In the genomic region with DNA sequence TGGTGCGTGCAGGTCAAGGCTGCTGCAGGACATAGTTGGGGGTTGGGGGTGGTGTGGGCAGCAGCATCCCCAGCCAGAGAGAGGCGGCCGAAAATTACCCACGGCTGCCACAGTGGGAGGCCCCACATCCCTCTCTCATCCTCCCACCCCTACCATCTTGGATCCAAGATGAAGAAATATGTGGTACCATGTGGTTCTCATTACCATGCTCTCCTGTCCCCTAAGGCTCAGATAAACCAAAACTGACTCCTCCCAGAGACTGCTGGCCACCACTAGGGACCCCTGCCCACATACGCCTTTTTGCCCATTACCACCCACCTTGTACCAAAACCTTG, we compare ENCODE assay signal across 13 cellular contexts.
DNase-seq lines count a peak whose midpoint lies in the region; ATAC-seq and TF ChIP-seq lines count a peak whose summit lies in the region.
"Had no signal": no experiment of that assay in that cellular context is flagged by ENCODE, and none has a peak within 500 bp of the region (broad histone marks: within the 10 kb centered on the region; RNA-seq: fewer than 3 reads in every experiment).

No MANE protein-coding gene starts in this region.

- H3K36me3 ChIP-seq in Peyer's patch (peaks cover 0 to 2% (median 0%) of the 10 kb centered on the region in 3 donors), lower lobe of right lung (no peaks in the 10 kb centered on the region), subcutaneous abdominal adipose tissue (ENCODE audit: control insufficient read depth in 5 of 5, insufficient read depth in 5 of 5, low read length in 5 of 5) (peaks cover 0 to 9% (median under 1%) of the 10 kb centered on the region in 5 donors)

- intact Hi-C loops in lower lobe of right lung (cut with DNase I): loop anchor here (10.0 kb wide), 1 partner anchor 50 kb away; no protein-coding TSS in a partner anchor

- no peak overlapping the region for H3K4me3 Mint-ChIP-seq in chondrocyte (ENCODE audit: unreplicated experiment)
- H3K4me3 Mint-ChIP-seq: effector memory CD8-positive, alpha-beta T cell; H9; neural crest cell had no signal

- ATAC-seq in lower lobe of right lung (no peak), GM21423 (IDR thresholded peaks at IDR 0.05; ENCODE audit: unreplicated experiment) (no peak)
- ATAC-seq: effector memory CD8-positive, alpha-beta T cell had no signal

- no peak for DNase-seq in Peyer's patch
- DNase-seq in chondrocyte (ENCODE audit: low spot score): no peak
- no peak for DNase-seq in lower lobe of right lung
- DNase-seq in activated effector memory CD4-positive, alpha-beta T cell treated with Interleukin-2 at 50 U/mL for 16 hours: no peak
- no peak for DNase-seq in NCI-H446 (lab: John Stamatoyannopoulos, UW)
- DNase-seq: effector memory CD8-positive, alpha-beta T cell; H9; SIG-M5; stimulated activated CD4-positive, alpha-beta T cell treated with anti-CD3 and anti-CD28 coated beads, Interleukin-4, amount 100 ng/mL, for 4 hours; trophoblast cell had no signal

- no peaks in the 10 kb centered on the region for H3K9me3 Mint-ChIP-seq in chondrocyte (ENCODE audit: low read depth)
- H3K9me3 Mint-ChIP-seq: effector memory CD8-positive, alpha-beta T cell; H9; neural crest cell had no signal

- no peak for TF ChIP-seq POLR2A in Peyer's patch (IDR thresholded peaks at IDR 0.05)

- H3K4me1 ChIP-seq in Peyer's patch (peaks cover 0 to 55% (median 3%) of the 10 kb centered on the region in 4 donors), lower lobe of right lung (peaks cover 86% of the 10 kb centered on the region), subcutaneous abdominal adipose tissue (ENCODE audit: control insufficient read depth in 5 of 5, insufficient read depth in 5 of 5, low read length in 5 of 5) (peaks cover 61 to 90% (median 89%) of the 10 kb centered on the region in 5 donors)

- peaks cover 3% of the 10 kb centered on the region for H3K36me3 Mint-ChIP-seq in chondrocyte (ENCODE audit: low read depth)

- peak overlapping the region; percentile 80 for H3K27ac Mint-ChIP-seq in chondrocyte (ENCODE audit: unreplicated experiment)

- H3K9me3 ChIP-seq in Peyer's patch (no peaks in the 10 kb centered on the region), lower lobe of right lung (no peaks in the 10 kb centered on the region), subcutaneous abdominal adipose tissue (ENCODE audit: control insufficient read depth in 5 of 5, low read length in 5 of 5) (no peaks in the 10 kb centered on the region)

- H3K27me3 Mint-ChIP-seq in chondrocyte (ENCODE audit: low read depth): no peaks in the 10 kb centered on the region
- H3K27me3 Mint-ChIP-seq: effector memory CD8-positive, alpha-beta T cell had no signal

- no peaks in the 10 kb centered on the region for H3K27me3 ChIP-seq in Peyer's patch
- no peaks in the 10 kb centered on the region for H3K27me3 ChIP-seq in lower lobe of right lung (ENCODE audit: low read depth)
- no peaks in the 10 kb centered on the region for H3K27me3 ChIP-seq in subcutaneous abdominal adipose tissue (ENCODE audit: control insufficient read depth in 5 of 5, insufficient read depth in 4 of 5, low read length in 5 of 5)

- peaks cover 81% of the 10 kb centered on the region for H3K4me1 Mint-ChIP-seq in chondrocyte (ENCODE audit: low read depth)

- H3K4me3 ChIP-seq in Peyer's patch (no peak overlapping the region), lower lobe of right lung (no peak overlapping the region), subcutaneous abdominal adipose tissue (ENCODE audit: low read depth in 1 of 5, low read length in 5 of 5) (peak overlapping the region in 3 of 5 donors; percentile 18 to 36 (median 31))

- H3K9ac ChIP-seq in subcutaneous abdominal adipose tissue (ENCODE audit: low read length in 5 of 5): no peak overlapping the region

- H3K27ac ChIP-seq in Peyer's patch (peak overlapping the region; percentile 56 to 80 (median 76)), lower lobe of right lung (peak overlapping the region; percentile 74), subcutaneous abdominal adipose tissue (ENCODE audit: low read depth, low read length) (peak overlapping the region; percentile 86)

- TF ChIP-seq CTCF in Peyer's patch (IDR thresholded peaks at IDR 0.05) (no peak), chondrocyte (IDR thresholded peaks at IDR 0.05) (peak; percentile 6), lower lobe of right lung (IDR thresholded peaks at IDR 0.05) (no peak)

Comparison
In these comparisons a context has a peak if more than half of its experiments do, and no peak if none do; other contexts are left out.
1. H3K4me3 ChIP-seq: peak in subcutaneous abdominal adipose tissue (3 of 5); none in Peyer's patch (0 of 4) and lower lobe of right lung (single experiment).
2. Peak in every context shown above with its lines, with median percentiles within 50 percentile points of each other: H3K27ac ChIP-seq.